Comparison of ENCODE assay signal across 22 cellular contexts in the genomic region with DNA sequence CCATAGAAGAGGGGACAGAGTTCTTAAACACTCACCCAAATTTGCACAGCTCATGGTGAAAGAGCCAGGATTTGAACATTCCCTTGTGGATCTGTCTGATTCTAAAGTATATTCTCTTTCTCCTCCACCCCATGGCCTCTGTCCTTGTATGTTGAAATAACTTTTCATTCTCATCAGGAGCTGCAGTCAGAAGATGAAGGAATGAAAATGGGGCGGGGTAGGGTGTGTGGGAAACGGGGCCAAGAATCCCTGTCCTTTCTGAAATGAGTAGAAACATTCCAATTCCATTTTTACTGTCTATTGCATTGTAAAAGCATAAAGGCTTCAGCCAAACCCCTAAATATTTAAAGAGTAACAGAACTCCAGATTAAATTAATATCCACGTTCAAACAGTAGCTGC. TPM values are rescaled to one million over a fixed set of nuclear protein-coding genes. Genes with fewer than 3 reads are reported as not detected.
"Had no signal": no experiment of that assay in that cellular context is flagged by ENCODE, and none has a peak within 500 bp of the region (broad histone marks: within the 10 kb centered on the region; RNA-seq: fewer than 3 reads in every experiment).

No MANE protein-coding gene starts in this region.

- H3K4me1 ChIP-seq: adrenal gland, SJCRH30 had no signal

- H3K36me3 Mint-ChIP-seq: activated naive CD8-positive, alpha-beta T cell; WTC11 had no signal

- DNase-seq: activated CD4-positive, alpha-beta T cell treated with anti-CD3 and anti-CD28 coated beads, Interleukin-2, amount 50 U/mL, for 4 hours; activated CD4-positive, CD25-positive, alpha-beta regulatory T cell treated with anti-CD3 and anti-CD28 coated beads, Interleukin-2, amount 50 U/mL, for 72 hours; activated CD8-positive, alpha-beta memory T cell treated with anti-CD3 and anti-CD28 coated beads for 24 hours; activated gamma-delta T cell; activated naive CD4-positive, alpha-beta T cell treated with anti-CD3 and anti-CD28 coated beads for 36 hours; activated T-cell treated with anti-CD3 and anti-CD28 coated beads, Interleukin-2, amount 50 U/mL, for 4 hours; adrenal gland; anterior cingulate cortex; cerebellar nuclear complex; Kasumi-1; KBM-7; NCI-H146; NCI-H187 treated with DMSO at 0.1 percent for 48 hours; NCI-H2081 treated with DMSO at 0.1 percent for 48 hours; NCI-H446; NCI-H524; Right ventricle myocardium superior; SJCRH30 had no signal

- ATAC-seq: WTC11 had no signal

- H3K4me3 ChIP-seq: adrenal gland, SJCRH30 had no signal

- H3K27me3 Mint-ChIP-seq: activated naive CD8-positive, alpha-beta T cell had no signal

- H3K9me3 ChIP-seq: adrenal gland, SJCRH30 had no signal

- H3K36me3 ChIP-seq: adrenal gland, SJCRH30 had no signal

- H3K27me3 ChIP-seq: adrenal gland, SJCRH30 had no signal

- H3K9me3 Mint-ChIP-seq: activated naive CD4-positive, alpha-beta T cell treated with anti-CD3 and anti-CD28 coated beads for 36 hours; activated T-cell treated with anti-CD3 and anti-CD28 coated beads, Interleukin-2, amount 50 U/mL, for 4 hours; T-helper 1 cell treated with Interleukin-12 subunit alpha and Interleukin-12 subunit beta and Interleukin-4 antibody, amounts not matched to agents 30 μg/mL and 1 μg/mL, for 36 hours; WTC11 had no signal

- H3K27ac Mint-ChIP-seq: activated naive CD4-positive, alpha-beta T cell treated with anti-CD3 and anti-CD28 coated beads for 36 hours; activated naive CD8-positive, alpha-beta T cell; T-helper 1 cell treated with Interleukin-12 subunit alpha and Interleukin-12 subunit beta and Interleukin-4 antibody, amounts not matched to agents 30 μg/mL and 1 μg/mL, for 36 hours; WTC11 had no signal

- H3K27ac ChIP-seq: adrenal gland, SJCRH30 had no signal

- H3K4me3 Mint-ChIP-seq: activated naive CD4-positive, alpha-beta T cell treated with anti-CD3 and anti-CD28 coated beads for 36 hours; activated naive CD8-positive, alpha-beta T cell; activated T-cell treated with anti-CD3 and anti-CD28 coated beads, Interleukin-2, amount 50 U/mL, for 4 hours; T-helper 1 cell treated with Interleukin-12 subunit alpha and Interleukin-12 subunit beta and Interleukin-4 antibody, amounts not matched to agents 30 μg/mL and 1 μg/mL, for 36 hours; WTC11 had no signal

RNA-seq across cellular contexts. Expression of a gene that starts 42.8 kb away (rescaled TPM):
- total RNA-seq: cardiac septum had no signal
